In the genomic region with DNA sequence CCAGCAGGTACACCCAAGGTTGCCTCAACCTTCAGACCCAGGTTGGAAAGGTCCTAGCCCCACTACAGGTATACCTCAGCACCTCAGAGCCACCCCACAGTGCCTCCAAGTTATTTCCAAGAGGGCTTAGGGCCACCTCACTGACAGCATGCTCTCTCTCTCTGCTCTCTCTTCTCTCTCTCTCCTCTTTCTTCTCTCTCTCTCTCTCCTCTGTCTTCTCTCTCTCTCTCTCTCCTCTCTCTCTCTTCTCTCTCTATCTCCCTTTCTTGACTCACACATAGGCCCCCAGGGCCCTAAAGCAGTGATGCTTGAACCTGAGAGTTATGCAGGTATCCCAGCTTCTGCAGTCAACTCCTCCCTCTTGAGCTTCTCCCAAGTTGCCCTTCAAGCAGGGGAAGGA, we compare ENCODE assay signal across 2 cellular contexts.
TF ChIP-seq lines count a peak whose summit lies in the region.

No MANE protein-coding gene starts in this region.

TF ChIP-seq in HEK293, 187 proteins besides CTCF, POLR2A, EP300 and RAD21:
- TF ChIP-seq ZNF624 (tag by site-specific recombination; IDR thresholded peaks at IDR 0.05): no peak
- peak; percentile 90 for TF ChIP-seq ZNF596 (tag by site-specific recombination; IDR thresholded peaks at IDR 0.05)

TF ChIP-seq in H1, 55 proteins besides CTCF, POLR2A, EP300 and RAD21:
- no peak for TF ChIP-seq NANOG (IDR thresholded peaks at IDR 0.05; ENCODE audit: insufficient read depth, low read depth, low read length, poor library complexity, severe bottlenecking)
- TF ChIP-seq TAF7 (optimal IDR thresholded peaks at IDR 0.05; ENCODE audit: borderline replicate concordance, low read depth, low read length): no peak
- no peak for TF ChIP-seq CHD2 (IDR thresholded peaks at IDR 0.05; ENCODE audit: low read length)
- TF ChIP-seq RNF2 (IDR thresholded peaks at IDR 0.05; ENCODE audit: borderline replicate concordance, low read depth, low read length, missing control alignments, poor library complexity, severe bottlenecking): no peak
- TF ChIP-seq, protein P1, sequence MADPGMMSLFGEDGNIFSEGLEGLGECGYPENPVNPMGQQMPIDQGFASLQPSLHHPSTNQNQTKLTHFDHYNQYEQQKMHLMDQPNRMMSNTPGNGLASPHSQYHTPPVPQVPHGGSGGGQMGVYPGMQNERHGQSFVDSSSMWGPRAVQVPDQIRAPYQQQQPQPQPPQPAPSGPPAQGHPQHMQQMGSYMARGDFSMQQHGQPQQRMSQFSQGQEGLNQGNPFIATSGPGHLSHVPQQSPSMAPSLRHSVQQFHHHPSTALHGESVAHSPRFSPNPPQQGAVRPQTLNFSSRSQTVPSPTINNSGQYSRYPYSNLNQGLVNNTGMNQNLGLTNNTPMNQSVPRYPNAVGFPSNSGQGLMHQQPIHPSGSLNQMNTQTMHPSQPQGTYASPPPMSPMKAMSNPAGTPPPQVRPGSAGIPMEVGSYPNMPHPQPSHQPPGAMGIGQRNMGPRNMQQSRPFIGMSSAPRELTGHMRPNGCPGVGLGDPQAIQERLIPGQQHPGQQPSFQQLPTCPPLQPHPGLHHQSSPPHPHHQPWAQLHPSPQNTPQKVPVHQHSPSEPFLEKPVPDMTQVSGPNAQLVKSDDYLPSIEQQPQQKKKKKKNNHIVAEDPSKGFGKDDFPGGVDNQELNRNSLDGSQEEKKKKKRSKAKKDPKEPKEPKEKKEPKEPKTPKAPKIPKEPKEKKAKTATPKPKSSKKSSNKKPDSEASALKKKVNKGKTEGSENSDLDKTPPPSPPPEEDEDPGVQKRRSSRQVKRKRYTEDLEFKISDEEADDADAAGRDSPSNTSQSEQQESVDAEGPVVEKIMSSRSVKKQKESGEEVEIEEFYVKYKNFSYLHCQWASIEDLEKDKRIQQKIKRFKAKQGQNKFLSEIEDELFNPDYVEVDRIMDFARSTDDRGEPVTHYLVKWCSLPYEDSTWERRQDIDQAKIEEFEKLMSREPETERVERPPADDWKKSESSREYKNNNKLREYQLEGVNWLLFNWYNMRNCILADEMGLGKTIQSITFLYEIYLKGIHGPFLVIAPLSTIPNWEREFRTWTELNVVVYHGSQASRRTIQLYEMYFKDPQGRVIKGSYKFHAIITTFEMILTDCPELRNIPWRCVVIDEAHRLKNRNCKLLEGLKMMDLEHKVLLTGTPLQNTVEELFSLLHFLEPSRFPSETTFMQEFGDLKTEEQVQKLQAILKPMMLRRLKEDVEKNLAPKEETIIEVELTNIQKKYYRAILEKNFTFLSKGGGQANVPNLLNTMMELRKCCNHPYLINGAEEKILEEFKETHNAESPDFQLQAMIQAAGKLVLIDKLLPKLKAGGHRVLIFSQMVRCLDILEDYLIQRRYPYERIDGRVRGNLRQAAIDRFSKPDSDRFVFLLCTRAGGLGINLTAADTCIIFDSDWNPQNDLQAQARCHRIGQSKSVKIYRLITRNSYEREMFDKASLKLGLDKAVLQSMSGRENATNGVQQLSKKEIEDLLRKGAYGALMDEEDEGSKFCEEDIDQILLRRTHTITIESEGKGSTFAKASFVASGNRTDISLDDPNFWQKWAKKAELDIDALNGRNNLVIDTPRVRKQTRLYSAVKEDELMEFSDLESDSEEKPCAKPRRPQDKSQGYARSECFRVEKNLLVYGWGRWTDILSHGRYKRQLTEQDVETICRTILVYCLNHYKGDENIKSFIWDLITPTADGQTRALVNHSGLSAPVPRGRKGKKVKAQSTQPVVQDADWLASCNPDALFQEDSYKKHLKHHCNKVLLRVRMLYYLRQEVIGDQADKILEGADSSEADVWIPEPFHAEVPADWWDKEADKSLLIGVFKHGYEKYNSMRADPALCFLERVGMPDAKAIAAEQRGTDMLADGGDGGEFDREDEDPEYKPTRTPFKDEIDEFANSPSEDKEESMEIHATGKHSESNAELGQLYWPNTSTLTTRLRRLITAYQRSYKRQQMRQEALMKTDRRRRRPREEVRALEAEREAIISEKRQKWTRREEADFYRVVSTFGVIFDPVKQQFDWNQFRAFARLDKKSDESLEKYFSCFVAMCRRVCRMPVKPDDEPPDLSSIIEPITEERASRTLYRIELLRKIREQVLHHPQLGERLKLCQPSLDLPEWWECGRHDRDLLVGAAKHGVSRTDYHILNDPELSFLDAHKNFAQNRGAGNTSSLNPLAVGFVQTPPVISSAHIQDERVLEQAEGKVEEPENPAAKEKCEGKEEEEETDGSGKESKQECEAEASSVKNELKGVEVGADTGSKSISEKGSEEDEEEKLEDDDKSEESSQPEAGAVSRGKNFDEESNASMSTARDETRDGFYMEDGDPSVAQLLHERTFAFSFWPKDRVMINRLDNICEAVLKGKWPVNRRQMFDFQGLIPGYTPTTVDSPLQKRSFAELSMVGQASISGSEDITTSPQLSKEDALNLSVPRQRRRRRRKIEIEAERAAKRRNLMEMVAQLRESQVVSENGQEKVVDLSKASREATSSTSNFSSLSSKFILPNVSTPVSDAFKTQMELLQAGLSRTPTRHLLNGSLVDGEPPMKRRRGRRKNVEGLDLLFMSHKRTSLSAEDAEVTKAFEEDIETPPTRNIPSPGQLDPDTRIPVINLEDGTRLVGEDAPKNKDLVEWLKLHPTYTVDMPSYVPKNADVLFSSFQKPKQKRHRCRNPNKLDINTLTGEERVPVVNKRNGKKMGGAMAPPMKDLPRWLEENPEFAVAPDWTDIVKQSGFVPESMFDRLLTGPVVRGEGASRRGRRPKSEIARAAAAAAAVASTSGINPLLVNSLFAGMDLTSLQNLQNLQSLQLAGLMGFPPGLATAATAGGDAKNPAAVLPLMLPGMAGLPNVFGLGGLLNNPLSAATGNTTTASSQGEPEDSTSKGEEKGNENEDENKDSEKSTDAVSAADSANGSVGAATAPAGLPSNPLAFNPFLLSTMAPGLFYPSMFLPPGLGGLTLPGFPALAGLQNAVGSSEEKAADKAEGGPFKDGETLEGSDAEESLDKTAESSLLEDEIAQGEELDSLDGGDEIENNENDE (IDR thresholded peaks at IDR 0.05; ENCODE audit: insufficient replicate concordance, low read length): no peak
- no peak for TF ChIP-seq SIX5 (IDR thresholded peaks at IDR 0.05; ENCODE audit: low read depth, low read length)
- TF ChIP-seq SIRT6 (IDR thresholded peaks at IDR 0.05; ENCODE audit: low read length): no peak
- no peak for TF ChIP-seq POLR2AphosphoS5 (IDR thresholded peaks at IDR 0.05; ENCODE audit: low read depth, low read length)
